In the genomic region with DNA sequence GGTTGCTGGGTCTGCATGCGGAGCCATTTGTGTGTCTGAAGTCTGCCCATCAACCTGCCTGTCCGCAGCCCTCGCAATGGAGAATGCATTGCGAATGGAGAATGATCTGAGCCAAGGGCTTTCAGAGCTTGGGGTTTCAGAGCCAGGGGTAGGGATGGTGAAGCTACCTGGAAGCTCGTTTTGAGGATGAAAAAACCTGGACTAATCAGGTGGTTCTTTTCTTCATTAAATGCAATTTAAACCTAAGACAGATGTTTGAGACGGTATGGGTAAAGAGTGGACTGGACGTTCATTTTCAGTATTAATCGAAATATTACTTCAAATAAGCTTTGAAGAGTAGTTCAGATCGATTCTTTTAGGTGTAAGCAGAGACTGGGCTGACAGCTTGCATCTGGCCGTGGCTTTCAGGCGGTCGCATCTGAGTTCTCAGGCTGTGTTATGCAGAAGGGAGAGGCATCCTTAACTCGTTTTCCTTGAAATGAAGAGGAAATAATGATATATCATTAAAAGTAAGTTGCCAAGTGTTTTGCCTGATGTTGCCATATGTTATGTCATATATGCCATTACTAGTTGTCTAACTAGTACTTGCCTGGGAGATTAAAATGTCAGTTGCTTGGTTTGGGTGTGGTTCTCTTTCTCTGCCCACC, we compare ENCODE assay signal across 10 cellular contexts. TPM values are rescaled to one million over a fixed set of nuclear protein-coding genes. Genes with fewer than 3 reads are reported as not detected.
DNase-seq lines count a peak whose midpoint lies in the region; ATAC-seq and TF ChIP-seq lines count a peak whose summit lies in the region.
"Had no signal": no experiment of that assay in that cellular context is flagged by ENCODE, and none has a peak within 500 bp of the region (broad histone marks: within the 10 kb centered on the region; RNA-seq: fewer than 3 reads in every experiment).

No MANE protein-coding gene starts in this region.

- peaks cover 5 to 36% (median 12%) of the 10 kb centered on the region in 12 donors for H3K4me1 ChIP-seq in heart left ventricle
- H3K4me1 ChIP-seq in ascending aorta, result peaks cover 3% of the 10 kb centered on the region in 2 donors
- H3K4me1 ChIP-seq in mucosa of descending colon (ENCODE audit: low read depth), result peaks cover 3% of the 10 kb centered on the region

- DNase-seq in heart left ventricle (no peak), left cardiac atrium (no peak), ascending aorta (ENCODE audit: low spot score in 2 of 2) (no peak), mucosa of descending colon (no peak), NCI-H1930 (lab: John Stamatoyannopoulos, UW) (no peak), NCI-H446 (lab: John Stamatoyannopoulos, UW) (no peak)
- DNase-seq in stimulated activated CD4-positive, alpha-beta T cell treated with anti-CD3 and anti-CD28 coated beads, Interleukin-4, amount 100 ng/mL, for 24 hours, result no peak
- DNase-seq: GF-D8 had no signal

- H3K36me3 ChIP-seq in heart left ventricle (no peaks in the 10 kb centered on the region), ascending aorta (no peaks in the 10 kb centered on the region), mucosa of descending colon (ENCODE audit: low read depth) (no peaks in the 10 kb centered on the region)

- TF ChIP-seq CTCF in heart left ventricle (IDR thresholded peaks at IDR 0.05) (peak in 1 of 12 donors; percentile 0), ascending aorta (IDR thresholded peaks at IDR 0.05) (no peak), mucosa of descending colon (IDR thresholded peaks at IDR 0.05) (no peak)

- H3K4me3 ChIP-seq in heart left ventricle (peak overlapping the region; percentile 47 to 78 (median 60)), ascending aorta (peak overlapping the region; percentile 53 to 65), mucosa of descending colon (no peak overlapping the region)

- intact Hi-C loops in heart left ventricle (cut with DNase I), result no loop called here
- intact Hi-C loops in left cardiac atrium (cut with DNase I), result loop anchor here in 1 of 2 donors (1.0 kb wide), 1 partner anchor 11 kb away; no protein-coding TSS in a partner anchor
- intact Hi-C loops in ascending aorta (cut with DNase I), result no loop called here
- intact Hi-C loops in mucosa of descending colon (cut with DNase I, micrococcal nuclease), result no loop called here

- H3K27ac ChIP-seq in heart left ventricle (peak overlapping the region in 10 of 12 donors; percentile 18 to 92 (median 84)), ascending aorta (no peak overlapping the region)
- H3K27ac ChIP-seq: HL-60 had no signal

- TF ChIP-seq POLR2A in heart left ventricle (IDR thresholded peaks at IDR 0.05), result no peak

- 36 to 51% (median 44%) methylated on average over 13 of the region's 13 CpGs for WGBS in heart left ventricle, 4 donors

- H3K27me3 ChIP-seq in heart left ventricle, result peaks cover 0 to 35% (median 0%) of the 10 kb centered on the region in 9 donors
- H3K27me3 ChIP-seq in ascending aorta, result no peaks in the 10 kb centered on the region

- ATAC-seq in heart left ventricle (peak in 1 of 4 donors; percentile 3), left cardiac atrium (no peak), mucosa of descending colon (peak; percentile 8), HG02884 (IDR thresholded peaks at IDR 0.05; ENCODE audit: unreplicated experiment) (no peak)

- H3K9me3 ChIP-seq in heart left ventricle (no peaks in the 10 kb centered on the region), ascending aorta (no peaks in the 10 kb centered on the region), mucosa of descending colon (no peaks in the 10 kb centered on the region)

RNA-seq across cellular contexts. Expression of gene MCF2L, which starts 0.8 kb away (rescaled TPM):
- total RNA-seq in heart left ventricle, result 10 to 100 TPM; 26.0 to 61.0 (median 43.6) TPM
- polyA plus RNA-seq in heart left ventricle, result 10 to 100 TPM; 37.7 to 40.0 TPM
- 10 to 100 TPM; 39.1 to 41.6 TPM for total RNA-seq in left cardiac atrium
- 112 TPM for total RNA-seq in ascending aorta
- 100 to 1,000 TPM in 1 of 3 donors, 10 to 100 TPM in 2; 53.9 to 109 (median 95.4) TPM for total RNA-seq in mucosa of descending colon

Comparison
In these comparisons a context has a peak if more than half of its experiments do, and no peak if none do; other contexts are left out.
1. H3K27ac ChIP-seq: peak in heart left ventricle (10 of 12); none in ascending aorta (0 of 2).